Comparison of ENCODE assay signal across 23 cellular contexts in genomic region chr7:158139499-158139898, GRCh38.
A peak's percentile ranks its signal among the peaks of the same experiment; 100 is the strongest.
DNase-seq lines count a peak whose midpoint lies in the region; ATAC-seq, FAIRE-seq and TF ChIP-seq lines count a peak whose summit lies in the region.
"Had no signal": no experiment of that assay in that cellular context is flagged by ENCODE, and none has a peak within 500 bp of the region (broad histone marks: within the 10 kb centered on the region; RNA-seq: fewer than 3 reads in every experiment).

No MANE protein-coding gene starts in this region.

- H3K4me3 ChIP-seq in BLaER1 = peak overlapping the region; percentile 22; the same call in 1 of the 2 replicates
- H3K4me3 ChIP-seq in BLaER1 treated with 17β-estradiol and CSF1 and Interleukin-3, amounts not matched to agents 10 nM and 100 nM = no peak overlapping the region
- H3K4me3 ChIP-seq in endodermal cell (ENCODE audit: low read length) = peak overlapping the region; percentile 40
- no peak overlapping the region for H3K4me3 ChIP-seq in pancreas
- H3K4me3 ChIP-seq in sigmoid colon = no peak overlapping the region

- no peak overlapping the region for H3K27ac Mint-ChIP-seq in endodermal cell
- H3K27ac Mint-ChIP-seq: CD4-positive, alpha-beta T cell; CD8-positive, alpha-beta T cell had no signal

- no peaks in the 10 kb centered on the region for H3K36me3 ChIP-seq in BLaER1
- H3K36me3 ChIP-seq in BLaER1 treated with 17β-estradiol and CSF1 and Interleukin-3, amounts not matched to agents 10 nM and 100 nM = no peaks in the 10 kb centered on the region
- H3K36me3 ChIP-seq in endodermal cell (ENCODE audit: control insufficient read depth, insufficient read depth, low read length) = no peaks in the 10 kb centered on the region
- H3K36me3 ChIP-seq in pancreas = no peaks in the 10 kb centered on the region
- no peaks in the 10 kb centered on the region for H3K36me3 ChIP-seq in sigmoid colon
- H3K36me3 ChIP-seq: BE2C had no signal

- no peak for DNase-seq in endodermal cell
- DNase-seq in mesenteric fat pad (ENCODE audit: low spot score) = peak; percentile 28
- no peak for DNase-seq in pancreas
- no peak for DNase-seq in NCI-H2171 treated with DMSO at 0.1 percent for 48 hours (lab: John Stamatoyannopoulos, UW)
- no peak for DNase-seq in NCI-H82 (lab: John Stamatoyannopoulos, UW)
- DNase-seq in sigmoid colon = no peak
- DNase-seq: 8988T; ACHN; BE2C; Caco-2; Calu3; CD4-positive, alpha-beta T cell; CD8-positive, alpha-beta T cell; DMS79 treated with DMSO at 0.1 percent for 48 hours; GF-D8 had no signal

- no peak for ATAC-seq in pancreas
- ATAC-seq: CD8-positive, alpha-beta T cell had no signal

- no peaks in the 10 kb centered on the region for H4K20me1 ChIP-seq in BLaER1
- H4K20me1 ChIP-seq in BLaER1 treated with 17β-estradiol and CSF1 and Interleukin-3, amounts not matched to agents 10 nM and 100 nM = no peaks in the 10 kb centered on the region

- no peak for TF ChIP-seq CTCF in endodermal cell (conservative IDR thresholded peaks at IDR 0.05)
- TF ChIP-seq CTCF in pancreas (IDR thresholded peaks at IDR 0.05) = no peak
- no peak for TF ChIP-seq CTCF in sigmoid colon (IDR thresholded peaks at IDR 0.05)

- H3K4me3 Mint-ChIP-seq in endodermal cell = no peak overlapping the region
- H3K4me3 Mint-ChIP-seq: CD4-positive, alpha-beta T cell; CD8-positive, alpha-beta T cell had no signal

- no peaks in the 10 kb centered on the region for H3K36me3 Mint-ChIP-seq in endodermal cell (ENCODE audit: low read depth)
- H3K36me3 Mint-ChIP-seq: CD8-positive, alpha-beta T cell had no signal

- no peaks in the 10 kb centered on the region for H3K4me1 Mint-ChIP-seq in endodermal cell

- H3K4me2 ChIP-seq in BLaER1 = peak overlapping the region; percentile 71
- H3K4me2 ChIP-seq in BLaER1 treated with 17β-estradiol and CSF1 and Interleukin-3, amounts not matched to agents 10 nM and 100 nM = peak overlapping the region; percentile 42 to 74 (median 65)

- H3K27ac ChIP-seq in BLaER1 (no peak overlapping the region; the same call in 1 of the 2 replicates), endodermal cell (ENCODE audit: low read depth, low read length) (no peak overlapping the region), pancreas (no peak overlapping the region), sigmoid colon (no peak overlapping the region)
- H3K27ac ChIP-seq in BLaER1 treated with 17β-estradiol and CSF1 and Interleukin-3, amounts not matched to agents 10 nM and 100 nM = peak overlapping the region; percentile 49 to 82 (median 72); a peak in 18 of 22 replicates
- H3K27ac ChIP-seq: C4-2B had no signal

- 76 to 80% methylated on average over 8 to 10 of the region's 10 CpGs for WGBS in endodermal cell (ENCODE audit: insufficient coverage in 1 of 2, insufficient read length in 1 of 2), 2 experiments
- 89 to 90% methylated on average over 10 of the region's 10 CpGs for WGBS in pancreas, 2 donors
- WGBS in sigmoid colon, 2 donors = 87 to 93% methylated on average over 10 of the region's 10 CpGs

- H3K4me1 ChIP-seq in BLaER1 (peaks cover 20% of the 10 kb centered on the region), endodermal cell (ENCODE audit: control insufficient read depth, insufficient read depth, low read length) (no peaks in the 10 kb centered on the region), pancreas (no peaks in the 10 kb centered on the region), sigmoid colon (no peaks in the 10 kb centered on the region)
- peaks cover 16 to 24% (median 22%) of the 10 kb centered on the region in 10 experiments; a peak in 19 of 20 replicates for H3K4me1 ChIP-seq in BLaER1 treated with 17β-estradiol and CSF1 and Interleukin-3, amounts not matched to agents 10 nM and 100 nM
- H3K4me1 ChIP-seq: BE2C, Caco-2 had no signal

- no peaks in the 10 kb centered on the region for H3K9me3 Mint-ChIP-seq in endodermal cell
- H3K9me3 Mint-ChIP-seq: CD4-positive, alpha-beta T cell; CD8-positive, alpha-beta T cell had no signal

- peaks cover 13% of the 10 kb centered on the region; the same call in 1 of the 2 replicates for H3K9me3 ChIP-seq in BLaER1
- peaks cover 0 to 17% (median 4%) of the 10 kb centered on the region in 11 experiments; a peak in 12 of 22 replicates for H3K9me3 ChIP-seq in BLaER1 treated with 17β-estradiol and CSF1 and Interleukin-3, amounts not matched to agents 10 nM and 100 nM (replicated peaks in 1 of 11)
- peaks cover 86% of the 10 kb centered on the region for H3K9me3 ChIP-seq in endodermal cell (ENCODE audit: control insufficient read depth, low read length)
- no peaks in the 10 kb centered on the region for H3K9me3 ChIP-seq in pancreas
- no peaks in the 10 kb centered on the region for H3K9me3 ChIP-seq in sigmoid colon
- H3K9me3 ChIP-seq: BE2C had no signal

- no peak for TF ChIP-seq POLR2A in sigmoid colon (IDR thresholded peaks at IDR 0.05)

- no peak for FAIRE-seq in pancreas (lab: Jason Lieb, UNC)
- FAIRE-seq: A204.1, D721Med, G401.6, GM12891, GM19239 had no signal

- H3K9ac ChIP-seq in BLaER1 = no peak overlapping the region; the same call in 1 of the 2 replicates
- peak overlapping the region in 8 of 11 experiments; percentile 60 to 75 (median 67); a peak in 10 of 22 replicates for H3K9ac ChIP-seq in BLaER1 treated with 17β-estradiol and CSF1 and Interleukin-3, amounts not matched to agents 10 nM and 100 nM
- H3K9ac ChIP-seq in endodermal cell (ENCODE audit: extremely low read depth, low read length, poor library complexity, severe bottlenecking) = no peak overlapping the region

- H3K27me3 ChIP-seq in BLaER1 = no peaks in the 10 kb centered on the region
- H3K27me3 ChIP-seq in BLaER1 treated with 17β-estradiol and CSF1 and Interleukin-3, amounts not matched to agents 10 nM and 100 nM = no peaks in the 10 kb centered on the region
- H3K27me3 ChIP-seq in endodermal cell (ENCODE audit: control insufficient read depth, insufficient read depth, low read length, poor library complexity, severe bottlenecking) = no peaks in the 10 kb centered on the region
- H3K27me3 ChIP-seq in pancreas = no peaks in the 10 kb centered on the region
- H3K27me3 ChIP-seq in sigmoid colon = no peaks in the 10 kb centered on the region
- H3K27me3 ChIP-seq: BE2C had no signal

- H3K27me3 Mint-ChIP-seq in endodermal cell (ENCODE audit: insufficient read depth) = no peaks in the 10 kb centered on the region
- H3K27me3 Mint-ChIP-seq: CD4-positive, alpha-beta T cell had no signal

- intact Hi-C loops in pancreas (cut with DNase I) = no loop called here
- intact Hi-C loops in sigmoid colon (cut with DNase I) = no loop called here

- TF ChIP-seq EP300 in sigmoid colon (IDR thresholded peaks at IDR 0.05) = no peak

Comparison
In these comparisons a context has a peak if more than half of its experiments do, and no peak if none do; other contexts are left out.
1. H3K27ac ChIP-seq: peak in BLaER1 treated with 17β-estradiol and CSF1 and Interleukin-3, amounts not matched to agents 10 nM and 100 nM (11 of 11); none in BLaER1 (single experiment), endodermal cell (single experiment), pancreas (0 of 4) and sigmoid colon (0 of 4).
2. H3K4me3 ChIP-seq: peak in BLaER1 (single experiment) and endodermal cell (single experiment); none in BLaER1 treated with 17β-estradiol and CSF1 and Interleukin-3, amounts not matched to agents 10 nM and 100 nM (0 of 10), pancreas (0 of 4) and sigmoid colon (0 of 4).
3. H3K9ac ChIP-seq: peak in BLaER1 treated with 17β-estradiol and CSF1 and Interleukin-3, amounts not matched to agents 10 nM and 100 nM (8 of 11); none in BLaER1 (single experiment) and endodermal cell (single experiment).